In the genomic region with DNA sequence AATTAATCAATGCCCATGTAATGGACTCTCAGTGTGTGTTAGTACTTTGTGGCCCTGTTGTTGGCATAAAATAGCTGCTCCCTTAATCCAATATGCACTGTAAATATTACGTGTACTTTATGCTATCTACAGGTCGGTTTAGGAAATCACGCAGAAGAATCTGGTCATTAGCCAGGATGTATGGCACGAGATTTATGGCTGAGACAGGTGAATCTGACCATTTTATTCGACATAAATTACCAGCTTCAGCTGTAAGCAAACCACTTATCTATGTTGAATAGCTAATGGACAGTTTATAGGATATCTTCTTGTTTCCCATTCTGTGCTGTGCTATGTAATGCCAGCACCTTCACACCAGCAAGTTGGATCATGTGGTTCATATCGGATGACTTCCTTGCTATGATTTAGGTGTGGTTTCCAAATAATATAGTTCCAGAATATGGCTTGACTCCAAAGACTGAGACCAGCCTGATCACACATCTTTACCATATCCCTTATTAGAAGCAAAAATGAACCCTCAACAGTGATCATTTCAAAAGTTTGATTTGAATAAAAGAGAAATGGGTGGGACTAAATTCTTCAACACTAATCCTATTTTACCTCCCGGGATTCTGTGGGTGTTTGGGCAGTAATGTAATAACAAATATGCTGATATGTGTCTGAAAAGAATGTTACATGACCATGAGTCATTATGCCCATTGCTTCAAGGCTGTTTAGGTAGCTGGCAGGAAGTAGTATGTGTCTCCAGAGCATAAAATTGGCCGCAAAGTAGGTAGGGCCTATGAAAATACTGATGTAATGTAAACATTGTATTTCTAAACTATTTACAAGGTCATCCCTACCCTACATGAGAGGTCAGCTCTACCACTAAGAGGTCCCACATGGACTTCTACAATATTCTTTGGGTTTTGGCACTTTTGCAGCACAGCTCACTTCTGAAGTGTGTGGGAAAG, we compare ENCODE assay signal across 12 cellular contexts.
DNase-seq lines count a peak whose midpoint lies in the region; ATAC-seq lines count a peak whose summit lies in the region.
"Had no signal": no experiment of that assay in that cellular context is flagged by ENCODE, and none has a peak within 500 bp of the region (broad histone marks: within the 10 kb centered on the region; RNA-seq: fewer than 3 reads in every experiment).

No MANE protein-coding gene starts in this region.

- ATAC-seq in GM18870 (IDR thresholded peaks at IDR 0.05; ENCODE audit: unreplicated experiment) (no peak), GM19351 (IDR thresholded peaks at IDR 0.05; ENCODE audit: unreplicated experiment) (no peak)

- DNase-seq in ELR (ENCODE audit: low read depth), result peak; percentile 98
- DNase-seq in NCI-H460 (ENCODE audit: extremely low read depth, low read depth), result peak; percentile 83
- DNase-seq in dedifferentiated amniotic fluid mesenchymal stem cell (ENCODE audit: extremely low spot score), result peak; percentile 92
- peak; percentile 64 for DNase-seq in pulmonary artery endothelial cell (ENCODE audit: low read depth, low spot score)
- no peak for DNase-seq in stimulated activated CD4-positive, alpha-beta T cell treated with anti-CD3 and anti-CD28 coated beads, Interleukin-1b, Interleukin-23, amount 100 ng/mL, for 48 hours
- DNase-seq in ureter (ENCODE audit: low spot score), result no peak
- DNase-seq: activated naive CD8-positive, alpha-beta T cell treated with anti-CD3 and anti-CD28 coated beads for 36 hours; KBM-7; spleen; transverse colon had no signal

Comparison
In these comparisons a context has a peak if more than half of its experiments do, and no peak if none do; other contexts are left out.
1. DNase-seq: peak in ELR (single experiment), NCI-H460 (single experiment), dedifferentiated amniotic fluid mesenchymal stem cell (single experiment) and pulmonary artery endothelial cell (single experiment); none in stimulated activated CD4-positive, alpha-beta T cell treated with anti-CD3 and anti-CD28 coated beads, Interleukin-1b, Interleukin-23, amount 100 ng/mL, for 48 hours (single experiment) and ureter (single experiment).